Comparison of ENCODE assay signal across 8 cellular contexts in the genomic region with DNA sequence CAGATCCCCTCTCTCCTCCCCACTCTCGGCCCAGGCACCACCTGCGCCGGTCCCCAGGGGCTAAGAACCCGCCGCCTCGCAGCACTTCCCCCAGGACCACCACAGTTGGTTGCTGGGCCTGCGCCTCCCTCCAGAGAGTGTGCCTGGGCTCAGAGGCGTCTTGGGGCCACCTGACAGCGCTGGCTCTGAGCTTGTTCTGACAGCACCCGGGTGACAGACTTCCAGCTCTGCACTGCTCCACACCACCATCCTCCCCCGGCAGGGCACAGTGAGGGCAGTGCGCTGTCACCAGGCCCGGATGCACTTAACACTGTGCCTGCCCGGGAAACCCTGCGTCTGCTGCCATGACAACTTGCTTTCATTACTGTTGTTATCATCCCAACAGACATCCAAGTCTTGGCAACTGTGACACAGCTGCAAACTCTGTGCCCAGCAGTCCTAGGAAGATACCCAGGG. TPM values are rescaled to one million over a fixed set of nuclear protein-coding genes. Genes with fewer than 3 reads are reported as not detected.
DNase-seq lines count a peak whose midpoint lies in the region; ATAC-seq and TF ChIP-seq lines count a peak whose summit lies in the region.

No MANE protein-coding gene starts in this region.

- WGBS in mammary epithelial cell (ENCODE audit: low coverage, missing lambda C conversion rate), result 64% methylated on average over 12 of the region's 15 CpGs

- no peak overlapping the region for H2AFZ ChIP-seq in mammary epithelial cell (ENCODE audit: low read depth, low read length)

- POLR2A ChIA-PET in activated B cell treated with CpG ODN at 0.5 μM for 24 hours (lab: Charles Lee), result no interaction called here

- no peaks in the 10 kb centered on the region for H3K9me3 ChIP-seq in mammary epithelial cell (replicated peaks; ENCODE audit: insufficient read depth, low read length)

- H3K9ac ChIP-seq in mammary epithelial cell (ENCODE audit: insufficient read depth, low read length), result no peak overlapping the region

- peaks cover 1% of the 10 kb centered on the region for H3K4me1 ChIP-seq in mammary epithelial cell (ENCODE audit: insufficient read depth, low read length)

- TF ChIP-seq CTCF in activated B cell treated with CpG ODN at 0.5 μM for 24 hours (IDR thresholded peaks at IDR 0.05) (no peak), mammary epithelial cell (conservative IDR thresholded peaks at IDR 0.05 in 1 of 2, IDR thresholded peaks at IDR 0.05 in 1 of 2; ENCODE audit: extremely low read depth in 1 of 2, insufficient read depth in 1 of 2, low read depth in 1 of 2, low read length in 2 of 2) (no peak)

- in situ Hi-C loops in mammary epithelial cell (cut with MboI; ENCODE audit: low sequenced_read_pairs in 2 of 2), result loop anchor here in 1 of 2 donors (25.0 kb wide), 1 partner anchor 207 kb away; no protein-coding TSS in a partner anchor

- no peaks in the 10 kb centered on the region for H3K9me3 Mint-ChIP-seq in activated B cell treated with CpG ODN at 0.5 μM for 24 hours
- H3K9me3 Mint-ChIP-seq in natural killer cell treated with Interleukin-12 subunit alpha and Interleukin-12 subunit beta and Interleukin-15 and Interleukin-18, amount 100 ng/mL, for 72 hours, result no peaks in the 10 kb centered on the region

- no peaks in the 10 kb centered on the region for H3K36me3 ChIP-seq in mammary epithelial cell (ENCODE audit: insufficient read depth, low read length)

- no peak overlapping the region for H3K27ac ChIP-seq in mammary epithelial cell (ENCODE audit: insufficient read depth, low read depth, low read length)

- peak overlapping the region; percentile 48 for H3K4me3 Mint-ChIP-seq in activated B cell treated with CpG ODN at 0.5 μM for 24 hours
- peak overlapping the region; percentile 68 for H3K4me3 Mint-ChIP-seq in natural killer cell treated with Interleukin-12 subunit alpha and Interleukin-12 subunit beta and Interleukin-15 and Interleukin-18, amount 100 ng/mL, for 72 hours

- CTCF ChIA-PET in activated B cell treated with CpG ODN at 0.5 μM for 24 hours (lab: Charles Lee) (no interaction called here), mammary epithelial cell (lab: Charles Lee; ENCODE audit: low non-redundant PET) (no interaction called here)

- H3K36me3 Mint-ChIP-seq in activated B cell treated with CpG ODN at 0.5 μM for 24 hours (ENCODE audit: low read depth), result no peaks in the 10 kb centered on the region
- no peaks in the 10 kb centered on the region for H3K36me3 Mint-ChIP-seq in natural killer cell treated with Interleukin-12 subunit alpha and Interleukin-12 subunit beta and Interleukin-15 and Interleukin-18, amount 100 ng/mL, for 72 hours

- no peaks in the 10 kb centered on the region for H3K27me3 ChIP-seq in mammary epithelial cell (ENCODE audit: insufficient read depth, low read length)

- dilution Hi-C loops in mammary epithelial cell (cut with HindIII; ENCODE audit: low sequenced_read_pairs), result loop anchor here (25.0 kb wide), 1 partner anchor 107 kb away; the partner anchor contains the start of gene NUDT14

- H3K79me2 ChIP-seq in mammary epithelial cell (ENCODE audit: insufficient read depth, low read length), result peaks cover 84% of the 10 kb centered on the region

- no peaks in the 10 kb centered on the region for H3K27me3 Mint-ChIP-seq in activated B cell treated with CpG ODN at 0.5 μM for 24 hours
- H3K27me3 Mint-ChIP-seq in natural killer cell treated with Interleukin-12 subunit alpha and Interleukin-12 subunit beta and Interleukin-15 and Interleukin-18, amount 100 ng/mL, for 72 hours, result no peaks in the 10 kb centered on the region

- no peak overlapping the region for H3K4me2 ChIP-seq in mammary epithelial cell (ENCODE audit: insufficient read depth, low read depth, low read length)

- intact Hi-C loops in activated B cell treated with CpG ODN at 0.5 μM for 24 hours (cut with micrococcal nuclease), result no loop called here
- intact Hi-C loops in mammary epithelial cell (cut with micrococcal nuclease), result no loop called here

- H4K20me1 ChIP-seq in mammary epithelial cell (ENCODE audit: insufficient read depth, low read length), result peaks cover 2% of the 10 kb centered on the region

- DNase-seq in GM04504 (ENCODE audit: low read depth) (peak; percentile 43), HT1080 (ENCODE audit: low read depth) (peak; percentile 17), activated B cell treated with CpG ODN at 0.5 μM for 24 hours (peak; percentile 46), mammary epithelial cell (no peak), HuH-7.5 (ENCODE audit: low spot score) (no peak)
- DNase-seq in effector CD4-positive, alpha-beta T cell, result peak; percentile 65
- peak; percentile 74 for DNase-seq in natural killer cell treated with Interleukin-12 subunit alpha and Interleukin-12 subunit beta and Interleukin-15 and Interleukin-18, amount 100 ng/mL, for 72 hours (ENCODE audit: low spot score)

- H3K4me3 ChIP-seq in mammary epithelial cell (replicated peaks in 1 of 3; ENCODE audit: insufficient read depth in 1 of 3, low read depth in 2 of 3, low read length in 3 of 3), result no peak overlapping the region

- ATAC-seq in activated B cell treated with CpG ODN at 0.5 μM for 24 hours (ENCODE audit: low read depth) (peak; percentile 82), GM19328 (IDR thresholded peaks at IDR 0.05; ENCODE audit: unreplicated experiment) (no peak)
- peak; percentile 56 to 77 for ATAC-seq in natural killer cell treated with Interleukin-12 subunit alpha and Interleukin-12 subunit beta and Interleukin-15 and Interleukin-18, amount 100 ng/mL, for 72 hours

- no TSS peak for BruUV-seq in mammary epithelial cell (replicated peaks; lab: Mats Ljungman, UMichigan)

- H3K27ac Mint-ChIP-seq in activated B cell treated with CpG ODN at 0.5 μM for 24 hours, result peak overlapping the region; percentile 63
- peak overlapping the region; percentile 58 to 86 for H3K27ac Mint-ChIP-seq in natural killer cell treated with Interleukin-12 subunit alpha and Interleukin-12 subunit beta and Interleukin-15 and Interleukin-18, amount 100 ng/mL, for 72 hours

- peaks cover 50% of the 10 kb centered on the region for H3K4me1 Mint-ChIP-seq in activated B cell treated with CpG ODN at 0.5 μM for 24 hours
- peaks cover 20 to 33% of the 10 kb centered on the region in 2 donors for H3K4me1 Mint-ChIP-seq in natural killer cell treated with Interleukin-12 subunit alpha and Interleukin-12 subunit beta and Interleukin-15 and Interleukin-18, amount 100 ng/mL, for 72 hours (ENCODE audit: low read depth in 2 of 2)

RNA-seq across cellular contexts. Expression of gene BRF1, which starts 6.6 kb away (rescaled TPM):
- 25.4 and 25.6 TPM in 2 replicates for total RNA-seq in HT1080 (2014; rRNA removed; shearing (Covaris generic))
- 12.3 and 15.2 TPM in 2 replicates for polyA plus RNA-seq in HT1080 (2015; cell fraction: cytosol; rRNA removed)
- 33.3 and 38.4 TPM in 2 replicates for polyA plus RNA-seq in HT1080 (2015; cell fraction: nucleus; rRNA removed)
- total RNA-seq in activated B cell treated with CpG ODN at 0.5 μM for 24 hours (28.7 and 32.8 TPM in 2 replicates), mammary epithelial cell (10 to 100 TPM; 31.4 to 37.0 TPM)
- 10 to 100 TPM; 43.4 to 76.5 TPM for total RNA-seq in natural killer cell treated with Interleukin-12 subunit alpha and Interleukin-12 subunit beta and Interleukin-15 and Interleukin-18, amount 100 ng/mL, for 72 hours
- 11.3 TPM for polyA plus RNA-seq in mammary epithelial cell
- 13.2 TPM for polyA minus RNA-seq in mammary epithelial cell

RNA-seq across cellular contexts. Expression of gene PACS2, which starts 20.4 kb away (rescaled TPM):
- 33.0 and 33.3 TPM in 2 replicates for total RNA-seq in HT1080 (2014; rRNA removed; shearing (Covaris generic))
- polyA plus RNA-seq in HT1080 (2015; cell fraction: cytosol; rRNA removed), result 29.5 and 29.7 TPM in 2 replicates
- polyA plus RNA-seq in HT1080 (2015; cell fraction: nucleus; rRNA removed), result 53.6 and 58.4 TPM in 2 replicates
- total RNA-seq in activated B cell treated with CpG ODN at 0.5 μM for 24 hours (37.4 and 48.0 TPM in 2 replicates), mammary epithelial cell (10 to 100 TPM; 42.7 to 55.3 TPM)
- 10 to 100 TPM; 24.9 to 26.3 TPM for total RNA-seq in natural killer cell treated with Interleukin-12 subunit alpha and Interleukin-12 subunit beta and Interleukin-15 and Interleukin-18, amount 100 ng/mL, for 72 hours
- 28.5 TPM for polyA plus RNA-seq in mammary epithelial cell
- 27.9 TPM for polyA minus RNA-seq in mammary epithelial cell

RNA-seq across cellular contexts. Expression of gene BTBD6, which starts 45.8 kb away (rescaled TPM):
- 8.3 and 9.3 TPM in 2 replicates for total RNA-seq in HT1080 (2014; rRNA removed; shearing (Covaris generic))
- polyA plus RNA-seq in HT1080 (2015; cell fraction: cytosol; rRNA removed), result 9.8 and 12.7 TPM in 2 replicates
- 10.1 and 11.2 TPM in 2 replicates for polyA plus RNA-seq in HT1080 (2015; cell fraction: nucleus; rRNA removed)
- 17.5 and 21.0 TPM in 2 replicates for total RNA-seq in activated B cell treated with CpG ODN at 0.5 μM for 24 hours
- 10 to 100 TPM; 42.3 to 52.9 TPM for total RNA-seq in natural killer cell treated with Interleukin-12 subunit alpha and Interleukin-12 subunit beta and Interleukin-15 and Interleukin-18, amount 100 ng/mL, for 72 hours
- 10 to 100 TPM; 37.0 to 48.0 TPM for total RNA-seq in mammary epithelial cell
- polyA plus RNA-seq in mammary epithelial cell, result 45.9 TPM
- polyA minus RNA-seq in mammary epithelial cell, result 54.2 TPM

Comparison
In these comparisons a context has a peak if more than half of its experiments do, and no peak if none do; other contexts are left out.
1. DNase-seq: peak in GM04504 (single experiment), HT1080 (single experiment), activated B cell treated with CpG ODN at 0.5 μM for 24 hours (single experiment), effector CD4-positive, alpha-beta T cell (single experiment) and natural killer cell treated with Interleukin-12 subunit alpha and Interleukin-12 subunit beta and Interleukin-15 and Interleukin-18, amount 100 ng/mL, for 72 hours (single experiment); none in mammary epithelial cell (single experiment) and HuH-7.5 (single experiment).